8 cellular contexts compared by ENCODE assay signal in genomic region chr4:120977435-120977997, GRCh38.
A peak's percentile ranks its signal among the peaks of the same experiment; 100 is the strongest.
DNase-seq lines count a peak whose midpoint lies in the region; ATAC-seq and FAIRE-seq lines count a peak whose summit lies in the region.

No MANE protein-coding gene starts in this region.

- peak; percentile 71 for DNase-seq in ELR (ENCODE audit: low read depth)
- peak; percentile 11 for DNase-seq in SW480 (ENCODE audit: low spot score)
- DNase-seq in glomerular visceral epithelial cell (ENCODE audit: extremely low spot score), result peak; percentile 46
- DNase-seq in urothelium cell line (ENCODE audit: low spot score), result peak; percentile 34
- DNase-seq in central memory CD4-positive, alpha-beta T cell, result no peak
- DNase-seq in NCI-H345 treated with DMSO at 0.1 percent for 48 hours (lab: John Stamatoyannopoulos, UW; ENCODE audit: unreplicated experiment), result no peak

- no peak for FAIRE-seq in urothelium cell line (lab: Jason Lieb, UNC)

- ATAC-seq in GM19372 (IDR thresholded peaks at IDR 0.05; ENCODE audit: low read depth, unreplicated experiment), result peak; percentile 84
- ATAC-seq in HG03442 (IDR thresholded peaks at IDR 0.05; ENCODE audit: unreplicated experiment), result peak; percentile 88

Comparison
In these comparisons a context has a peak if more than half of its experiments do, and no peak if none do; other contexts are left out.
1. DNase-seq: peak in ELR (single experiment), SW480 (single experiment), glomerular visceral epithelial cell (single experiment) and urothelium cell line (single experiment); none in central memory CD4-positive, alpha-beta T cell (single experiment) and NCI-H345 treated with DMSO at 0.1 percent for 48 hours (single experiment).